In the genomic region with DNA sequence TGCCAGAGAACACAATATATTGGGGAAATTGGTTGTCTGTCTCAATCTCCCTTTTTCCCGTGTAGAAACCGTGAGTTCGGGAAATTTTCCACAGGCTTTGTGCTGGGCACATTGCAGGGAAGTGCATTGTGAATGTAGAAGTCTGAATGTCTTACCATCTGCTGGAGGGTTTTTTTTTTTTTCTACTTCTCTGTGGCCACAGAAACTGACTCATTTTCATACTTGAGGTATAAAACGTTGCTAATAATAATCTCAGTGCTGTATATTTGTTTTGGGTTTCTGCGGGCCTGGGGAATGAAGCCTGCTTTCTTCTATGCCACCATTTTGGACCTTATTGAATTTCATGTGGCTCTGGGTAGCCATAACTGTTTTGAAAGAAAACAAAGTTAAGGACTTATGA, we compare ENCODE assay signal across 8 cellular contexts.
DNase-seq lines count a peak whose midpoint lies in the region; ATAC-seq and TF ChIP-seq lines count a peak whose summit lies in the region.
"Had no signal": no experiment of that assay in that cellular context is flagged by ENCODE, and none has a peak within 500 bp of the region (broad histone marks: within the 10 kb centered on the region; RNA-seq: fewer than 3 reads in every experiment).

No MANE protein-coding gene starts in this region.

- peak; percentile 66 for DNase-seq in astrocyte of the spinal cord (ENCODE audit: low read depth, low spot score)
- peak; percentile 28 for DNase-seq in stromal cell of bone marrow (ENCODE audit: low read depth)
- DNase-seq in mesothelial cell of epicardium (ENCODE audit: low spot score in 2 of 2, unreplicated experiment in 2 of 2), result no peak
- no peak for DNase-seq in activated CD4-positive, alpha-beta T cell treated with anti-CD3 and anti-CD28 coated beads, Interleukin-2, amount 50 U/mL, for 1 hour
- DNase-seq: Right ventricle myocardium superior had no signal

- ATAC-seq in GM19468 (IDR thresholded peaks at IDR 0.05; ENCODE audit: extremely low read depth, unreplicated experiment) (peak; percentile 75), HG03159 (IDR thresholded peaks at IDR 0.05; ENCODE audit: unreplicated experiment) (peak; percentile 84), GM21737 (IDR thresholded peaks at IDR 0.05; ENCODE audit: unreplicated experiment) (no peak)

- no peak overlapping the region for H3K4me3 Mint-ChIP-seq in mesothelial cell of epicardium

- H3K36me3 Mint-ChIP-seq in mesothelial cell of epicardium, result no peaks in the 10 kb centered on the region

- H3K27ac Mint-ChIP-seq in mesothelial cell of epicardium, result no peak overlapping the region

- peaks cover 6% of the 10 kb centered on the region for H3K9me3 Mint-ChIP-seq in mesothelial cell of epicardium

- H3K4me1 Mint-ChIP-seq in mesothelial cell of epicardium, result no peaks in the 10 kb centered on the region

- no peak overlapping the region for H3K4me3 ChIP-seq in astrocyte of the spinal cord (ENCODE audit: low read depth, low read length)

- no peaks in the 10 kb centered on the region for H3K27me3 Mint-ChIP-seq in mesothelial cell of epicardium (ENCODE audit: low read depth)

- in situ Hi-C loops in astrocyte of the spinal cord (cut with HindIII; ENCODE audit: low sequenced_read_pairs), result no loop called here

- TF ChIP-seq CTCF in astrocyte of the spinal cord (IDR thresholded peaks at IDR 0.05; ENCODE audit: low read depth, low read length), result no peak
- no peak for TF ChIP-seq CTCF in mesothelial cell of epicardium (IDR thresholded peaks at IDR 0.05; ENCODE audit: unreplicated experiment)

Comparison
In these comparisons a context has a peak if more than half of its experiments do, and no peak if none do; other contexts are left out.
1. DNase-seq: peak in astrocyte of the spinal cord (single experiment) and stromal cell of bone marrow (single experiment); none in mesothelial cell of epicardium (0 of 2) and activated CD4-positive, alpha-beta T cell treated with anti-CD3 and anti-CD28 coated beads, Interleukin-2, amount 50 U/mL, for 1 hour (single experiment).